ENCODE assay signal across 6 cellular contexts in the genomic region with DNA sequence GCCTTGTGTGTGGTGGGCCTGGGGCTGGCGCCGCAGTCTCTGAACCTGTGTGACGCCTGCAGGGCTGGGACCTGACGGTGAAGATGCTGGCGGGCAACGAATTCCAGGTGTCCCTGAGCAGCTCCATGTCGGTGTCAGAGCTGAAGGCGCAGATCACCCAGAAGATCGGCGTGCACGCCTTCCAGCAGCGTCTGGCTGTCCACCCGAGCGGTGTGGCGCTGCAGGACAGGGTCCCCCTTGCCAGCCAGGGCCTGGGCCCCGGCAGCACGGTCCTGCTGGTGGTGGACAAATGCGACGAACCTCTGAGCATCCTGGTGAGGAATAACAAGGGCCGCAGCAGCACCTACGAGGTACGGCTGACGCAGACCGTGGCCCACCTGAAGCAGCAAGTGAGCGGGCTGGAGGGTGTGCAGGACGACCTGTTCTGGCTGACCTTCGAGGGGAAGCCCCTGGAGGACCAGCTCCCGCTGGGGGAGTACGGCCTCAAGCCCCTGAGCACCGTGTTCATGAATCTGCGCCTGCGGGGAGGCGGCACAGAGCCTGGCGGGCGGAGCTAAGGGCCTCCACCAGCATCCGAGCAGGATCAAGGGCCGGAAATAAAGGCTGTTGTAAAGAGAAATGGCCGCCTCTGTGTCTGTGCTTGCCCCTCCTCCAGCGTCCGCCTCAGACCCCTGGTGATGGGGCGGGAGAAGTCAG. TPM values are rescaled to one million over a fixed set of nuclear protein-coding genes. Genes with fewer than 3 reads are reported as not detected.
DNase-seq lines count a peak whose midpoint lies in the region; TF ChIP-seq lines count a peak whose summit lies in the region.

No MANE protein-coding gene starts in this region.

- H4K20me1 ChIP-seq in Loucy (ENCODE audit: insufficient read depth, low read length, poor library complexity, severe bottlenecking) = no peaks in the 10 kb centered on the region

- H3K27ac ChIP-seq in ACC112 (ENCODE audit: low read depth, low read length) = peak overlapping the region; percentile 95
- H3K27ac ChIP-seq in ovary = peak overlapping the region; percentile 14 to 57

- no peaks in the 10 kb centered on the region for H3F3A ChIP-seq in Loucy (ENCODE audit: low read depth)

- H3K9me3 ChIP-seq in Loucy (ENCODE audit: insufficient read depth, low read depth, low read length) (no peaks in the 10 kb centered on the region), ovary (no peaks in the 10 kb centered on the region)

- WGBS in ovary, 3 donors = 29 to 47% (median 33%) methylated on average over 31 to 41 of the region's 41 CpGs

- TF ChIP-seq CTCF in Loucy (conservative IDR thresholded peaks at IDR 0.05; ENCODE audit: low read length) (no peak), ovary (IDR thresholded peaks at IDR 0.05) (no peak)

- DNase-seq in central memory CD4-positive, alpha-beta T cell = peak; percentile 46
- DNase-seq in ovary = peak in 1 of 5 donors; percentile 50
- no peak for DNase-seq in C1 segment of cervical spinal cord (lab: John Stamatoyannopoulos, UW)
- no peak for DNase-seq in stimulated activated CD8-positive, alpha-beta memory T cell treated with anti-CD3 and anti-CD28 coated beads, Interleukin-4, amount 100 ng/mL, for 48 hours

- peak overlapping the region; percentile 92 for H3K4me2 ChIP-seq in Loucy (ENCODE audit: low read depth, low read length, poor library complexity, severe bottlenecking)

- no peaks in the 10 kb centered on the region for H3K9me2 ChIP-seq in Loucy (replicated peaks; ENCODE audit: low read depth, low read length)

- H3K27me3 ChIP-seq in ACC112 (ENCODE audit: insufficient read depth, low read length) (no peaks in the 10 kb centered on the region), Loucy (ENCODE audit: insufficient read depth, low read length, poor library complexity, severe bottlenecking) (no peaks in the 10 kb centered on the region), ovary (no peaks in the 10 kb centered on the region)

- no peak for TF ChIP-seq POLR2A in ovary (IDR thresholded peaks at IDR 0.05)

- peak overlapping the region; percentile 96 for H3K4me3 ChIP-seq in ACC112 (ENCODE audit: low read depth, low read length)
- H3K4me3 ChIP-seq in Loucy (ENCODE audit: low read length, poor library complexity, severe bottlenecking) = peak overlapping the region; percentile 77
- H3K4me3 ChIP-seq in ovary = peak overlapping the region; percentile 67

- H3K9ac ChIP-seq in Loucy (ENCODE audit: low read depth, low read length, poor library complexity, severe bottlenecking) = peak overlapping the region; percentile 80

- H3K4me1 ChIP-seq in ACC112 (ENCODE audit: control insufficient read depth, insufficient read depth, low read length, unreplicated experiment) = peaks cover 11% of the 10 kb centered on the region
- peaks cover 27% of the 10 kb centered on the region for H3K4me1 ChIP-seq in Loucy (ENCODE audit: insufficient read depth, low read length, poor library complexity, severe bottlenecking)
- H3K4me1 ChIP-seq in ovary (ENCODE audit: insufficient read depth) = peaks cover 4% of the 10 kb centered on the region

- no peak for TF ChIP-seq EP300 in ovary (IDR thresholded peaks at IDR 0.05)

- intact Hi-C loops in ovary (cut with DNase I) = no loop called here

- H3K79me2 ChIP-seq in ACC112 (ENCODE audit: control insufficient read depth, insufficient read depth, low read length, unreplicated experiment) = peaks cover 20% of the 10 kb centered on the region
- H3K79me2 ChIP-seq in Loucy (ENCODE audit: insufficient read depth, low read length) = peaks cover 5% of the 10 kb centered on the region

- H3K36me3 ChIP-seq in ACC112 (ENCODE audit: insufficient read depth, low read length) = peaks cover 17% of the 10 kb centered on the region; the same call in 1 of the 2 replicates
- H3K36me3 ChIP-seq in Loucy (ENCODE audit: insufficient read depth, low read length) = no peaks in the 10 kb centered on the region
- H3K36me3 ChIP-seq in ovary = no peaks in the 10 kb centered on the region

- H2AFZ ChIP-seq in ACC112 (ENCODE audit: low read length, unreplicated experiment) (no peak overlapping the region), Loucy (ENCODE audit: low read length) (peak overlapping the region; percentile 27; the same call in 1 of the 2 replicates)

RNA-seq across cellular contexts. Expression of a gene that starts 0.8 kb away (rescaled TPM):
- 10 to 100 TPM in 6 of 7 donors, 1 to 10 TPM in 1; 7.8 to 37.3 (median 11.4) TPM for total RNA-seq in ovary
- polyA plus RNA-seq in ovary = 10 to 100 TPM in 1 of 2 donors, not detected in 1; 83.5 TPM

RNA-seq across cellular contexts. Expression of a gene that starts 5.8 kb away (rescaled TPM):
- 100 to 1,000 TPM in 1 of 7 donors, 10 to 100 TPM in 6; 10.0 to 138 (median 14.4) TPM for total RNA-seq in ovary
- 10 to 100 TPM in 1 of 2 donors, 1 to 10 TPM in 1; 2.7 to 13.6 TPM for polyA plus RNA-seq in ovary

RNA-seq across cellular contexts. Expression of a gene that starts 14.2 kb away (rescaled TPM):
- 10 to 100 TPM in 3 of 7 donors, 1 to 10 TPM in 4; 4.5 to 76.2 (median 6.1) TPM for total RNA-seq in ovary
- polyA plus RNA-seq in ovary = 1 to 10 TPM in 1 of 2 donors, not detected in 1; 8.4 TPM

RNA-seq across cellular contexts. Expression of a gene that starts 32.2 kb away (rescaled TPM):
- under 1 TPM in 4 of 7 donors, not detected in 3; 0.07 to 0.32 (median 0.22) TPM for total RNA-seq in ovary
- polyA plus RNA-seq in ovary = under 1 TPM in 1 of 2 donors, not detected in 1; 0.34 TPM

RNA-seq across cellular contexts. Expression of a gene that starts 47.8 kb away (rescaled TPM):
- under 1 TPM in 5 of 7 donors, not detected in 2; 0.12 to 0.34 (median 0.20) TPM for total RNA-seq in ovary
- polyA plus RNA-seq in ovary = under 1 TPM in 1 of 2 donors, not detected in 1; 0.10 TPM
